In genomic region chr2:36409971-36410370, GRCh38 we compare ENCODE assay signal across 1 cellular context.
A peak's percentile ranks its signal among the peaks of the same experiment; 100 is the strongest.
TF ChIP-seq lines count a peak whose summit lies in the region.

No MANE protein-coding gene starts in this region.

TF ChIP-seq in HEK293, 187 proteins besides CTCF, POLR2A, EP300 and RAD21:
- peak; percentile 84 for TF ChIP-seq PRDM6 (tag by site-specific recombination; IDR thresholded peaks at IDR 0.05)
- 0 out of 2 replicates have a peak, but pooled peaks have one; percentile 10 for TF ChIP-seq IKZF3 (tag by site-specific recombination; IDR thresholded peaks at IDR 0.05)
- TF ChIP-seq ELK4 (IDR thresholded peaks at IDR 0.05; ENCODE audit: borderline replicate concordance, low read depth, low read length): no peak
- TF ChIP-seq PRDM1 (tag by site-specific recombination; IDR thresholded peaks at IDR 0.05): 0 out of 2 replicates have a peak, but pooled peaks have one; percentile 6
- TF ChIP-seq ZNF146 (tag by site-specific recombination; IDR thresholded peaks at IDR 0.05): no peak
- peak; percentile 29; the same call in 1 of the 2 replicates for TF ChIP-seq SP2 (tag by site-specific recombination; IDR thresholded peaks at IDR 0.05)
